In the genomic region with DNA sequence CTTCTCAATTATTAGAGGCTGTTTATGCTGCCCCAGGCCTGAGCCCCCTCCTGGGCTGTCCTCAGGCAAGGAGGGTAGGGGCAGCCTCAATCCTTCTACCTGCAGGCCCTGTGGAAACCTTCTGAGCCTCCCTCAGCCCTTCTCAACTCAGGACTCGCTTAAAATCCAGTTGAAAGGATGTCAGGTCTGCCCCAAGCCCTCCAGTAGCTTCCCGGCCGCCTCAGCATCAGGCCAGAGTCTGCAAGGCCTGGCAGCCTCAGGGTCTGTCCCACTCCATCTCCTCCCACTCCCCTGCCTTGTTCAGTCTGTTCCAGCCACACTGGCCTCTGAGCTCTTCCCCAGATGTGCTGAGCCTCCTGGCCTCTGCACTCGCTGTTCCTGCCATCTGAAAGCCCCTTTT, we compare ENCODE assay signal across 21 cellular contexts.
"Had no signal": no experiment of that assay in that cellular context is flagged by ENCODE, and none has a peak within 500 bp of the region (broad histone marks: within the 10 kb centered on the region; RNA-seq: fewer than 3 reads in every experiment).

No MANE protein-coding gene starts in this region.

- H3K27ac ChIP-seq: gastrocnemius medialis, lower lobe of right lung, parathyroid adenoma, prostate gland, right atrium auricular region, tibial artery had no signal

- H3K9me3 ChIP-seq: gastrocnemius medialis, lower lobe of right lung, prostate gland, right atrium auricular region, tibial artery had no signal

- H3K4me1 Mint-ChIP-seq: stimulated activated naive CD8-positive, alpha-beta T cell treated with anti-CD3 and anti-CD28 coated beads, Interleukin-15, amount 100 ng/mL, for 72 hours had no signal

- H3K36me3 Mint-ChIP-seq: natural killer cell had no signal

- H3K36me3 ChIP-seq: gastrocnemius medialis, lower lobe of right lung, prostate gland, right atrium auricular region had no signal

- ATAC-seq: effector memory CD8-positive, alpha-beta T cell; gastrocnemius medialis; left ventricle myocardium superior; lower lobe of right lung; natural killer cell; sciatic nerve; stimulated activated naive CD8-positive, alpha-beta T cell treated with anti-CD3 and anti-CD28 coated beads, Interleukin-15, amount 100 ng/mL, for 72 hours had no signal

- H3K4me1 ChIP-seq: gastrocnemius medialis, lower lobe of right lung, parathyroid adenoma, prostate gland, right atrium auricular region, tibial artery had no signal

- DNase-seq: cerebellar nuclear complex; dermis blood vessel endothelial cell; effector memory CD8-positive, alpha-beta T cell; gastrocnemius medialis; head of caudate nucleus; left ventricle myocardium superior; lower lobe of right lung; natural killer cell; stimulated activated CD4-positive, alpha-beta T cell treated with anti-CD3 and anti-CD28 coated beads, Interleukin-12 subunit alpha, Interleukin-12 subunit beta, amount 100 ng/mL, for 4 hours; stimulated activated CD4-positive, alpha-beta T cell treated with anti-CD3 and anti-CD28 coated beads, Interleukin-1b, Interleukin-23, amount 100 ng/mL, for 48 hours; stimulated activated CD4-positive, alpha-beta T cell treated with anti-CD3 and anti-CD28 coated beads, Interleukin-4, amount 100 ng/mL, for 1 hour; stimulated activated CD8-positive, alpha-beta memory T cell treated with anti-CD3 and anti-CD28 coated beads, Interleukin-4, amount 100 ng/mL, for 48 hours; stimulated activated naive CD4-positive, alpha-beta T cell; stimulated activated naive CD8-positive, alpha-beta T cell treated with anti-CD3 and anti-CD28 coated beads, Interleukin-15, amount 100 ng/mL, for 72 hours; tibial artery had no signal

- H3K4me3 Mint-ChIP-seq: effector memory CD8-positive, alpha-beta T cell; natural killer cell; stimulated activated naive CD8-positive, alpha-beta T cell treated with anti-CD3 and anti-CD28 coated beads, Interleukin-15, amount 100 ng/mL, for 72 hours; type B pancreatic cell had no signal

- H3K27me3 ChIP-seq: gastrocnemius medialis, right atrium auricular region, tibial artery had no signal

- H3K27ac Mint-ChIP-seq: natural killer cell, type B pancreatic cell had no signal

- H3K27me3 Mint-ChIP-seq: effector memory CD8-positive, alpha-beta T cell; stimulated activated naive CD8-positive, alpha-beta T cell treated with anti-CD3 and anti-CD28 coated beads, Interleukin-15, amount 100 ng/mL, for 72 hours; type B pancreatic cell had no signal

- H3K4me3 ChIP-seq: gastrocnemius medialis, lower lobe of right lung, prostate gland, right atrium auricular region, smooth muscle cell, tibial artery had no signal

- H3K9me3 Mint-ChIP-seq: effector memory CD8-positive, alpha-beta T cell; natural killer cell; stimulated activated naive CD8-positive, alpha-beta T cell treated with anti-CD3 and anti-CD28 coated beads, Interleukin-15, amount 100 ng/mL, for 72 hours; type B pancreatic cell had no signal
